In genomic region chr4:73187325-73187724, GRCh38 we compare ENCODE assay signal across 14 cellular contexts.
DNase-seq lines count a peak whose midpoint lies in the region; TF ChIP-seq lines count a peak whose summit lies in the region.
"Had no signal": no experiment of that assay in that cellular context is flagged by ENCODE, and none has a peak within 500 bp of the region (broad histone marks: within the 10 kb centered on the region; RNA-seq: fewer than 3 reads in every experiment).

No MANE protein-coding gene starts in this region.

- no peaks in the 10 kb centered on the region for H3K9me2 ChIP-seq in OCI-LY1 (ENCODE audit: low read depth, low read length)

- H3K27me3 ChIP-seq in OCI-LY1 (ENCODE audit: insufficient read depth, low read length), result no peaks in the 10 kb centered on the region

- H3K79me2 ChIP-seq in OCI-LY1 (ENCODE audit: insufficient read depth, low read length), result peaks cover 82% of the 10 kb centered on the region

- H3F3A ChIP-seq in OCI-LY1 (ENCODE audit: insufficient read depth, low read length), result no peaks in the 10 kb centered on the region

- no peak overlapping the region for H2AFZ ChIP-seq in OCI-LY1 (ENCODE audit: low read length)

- H3K27ac ChIP-seq in OCI-LY1 (ENCODE audit: low read depth, low read length, poor library complexity, severe bottlenecking), result no peak overlapping the region

- DNase-seq in EL (peak; percentile 35), HCEC 1CT (peak; percentile 12), germinal center (ENCODE audit: low spot score) (peak; percentile 16), SKM-1 (lab: John Stamatoyannopoulos, UW; ENCODE audit: unreplicated experiment) (no peak), NCI-H146 treated with DMSO at 0.1 percent for 48 hours (lab: John Stamatoyannopoulos, UW; ENCODE audit: unreplicated experiment) (no peak), cardiac septum (ENCODE audit: low spot score) (no peak), hippocampal formation (lab: John Stamatoyannopoulos, UW) (no peak)
- DNase-seq: Calu3; effector CD8-positive, alpha-beta T cell; kidney glomerular epithelial cell; NCI-H446 treated with DMSO at 0.1 percent for 48 hours; right cardiac atrium; T-helper 17 cell had no signal

- peaks cover 34% of the 10 kb centered on the region for H3K36me3 ChIP-seq in OCI-LY1 (ENCODE audit: insufficient read depth, low read length)

- H3K4me2 ChIP-seq in OCI-LY1 (ENCODE audit: low read length), result 0 out of 2 replicates have a peak overlapping the region, but pooled peaks have one; percentile 14

- H3K4me3 ChIP-seq in OCI-LY1 (ENCODE audit: low read depth, low read length, poor library complexity, severe bottlenecking), result no peak overlapping the region

- H3K9ac ChIP-seq in OCI-LY1 (ENCODE audit: low read length), result no peak overlapping the region

- peaks cover 18% of the 10 kb centered on the region for H3K4me1 ChIP-seq in OCI-LY1 (ENCODE audit: insufficient read depth, low read length, severe bottlenecking)

- H3K9me3 ChIP-seq in OCI-LY1 (ENCODE audit: low read length), result no peaks in the 10 kb centered on the region

- peaks cover 5% of the 10 kb centered on the region; the same call in 1 of the 2 replicates for H4K20me1 ChIP-seq in OCI-LY1 (ENCODE audit: insufficient read depth, low read length)

- TF ChIP-seq CTCF in OCI-LY1 (IDR thresholded peaks at IDR 0.05; ENCODE audit: low read length), result no peak

- intact Hi-C loops in cardiac septum (cut with DNase I), result no loop called here

Comparison
In these comparisons a context has a peak if more than half of its experiments do, and no peak if none do; other contexts are left out.
1. DNase-seq: peak in EL (single experiment), HCEC 1CT (single experiment) and germinal center (single experiment); none in SKM-1 (single experiment), NCI-H146 treated with DMSO at 0.1 percent for 48 hours (single experiment), cardiac septum (single experiment) and hippocampal formation (0 of 2).